Comparison of ENCODE assay signal across 10 cellular contexts in the genomic region with DNA sequence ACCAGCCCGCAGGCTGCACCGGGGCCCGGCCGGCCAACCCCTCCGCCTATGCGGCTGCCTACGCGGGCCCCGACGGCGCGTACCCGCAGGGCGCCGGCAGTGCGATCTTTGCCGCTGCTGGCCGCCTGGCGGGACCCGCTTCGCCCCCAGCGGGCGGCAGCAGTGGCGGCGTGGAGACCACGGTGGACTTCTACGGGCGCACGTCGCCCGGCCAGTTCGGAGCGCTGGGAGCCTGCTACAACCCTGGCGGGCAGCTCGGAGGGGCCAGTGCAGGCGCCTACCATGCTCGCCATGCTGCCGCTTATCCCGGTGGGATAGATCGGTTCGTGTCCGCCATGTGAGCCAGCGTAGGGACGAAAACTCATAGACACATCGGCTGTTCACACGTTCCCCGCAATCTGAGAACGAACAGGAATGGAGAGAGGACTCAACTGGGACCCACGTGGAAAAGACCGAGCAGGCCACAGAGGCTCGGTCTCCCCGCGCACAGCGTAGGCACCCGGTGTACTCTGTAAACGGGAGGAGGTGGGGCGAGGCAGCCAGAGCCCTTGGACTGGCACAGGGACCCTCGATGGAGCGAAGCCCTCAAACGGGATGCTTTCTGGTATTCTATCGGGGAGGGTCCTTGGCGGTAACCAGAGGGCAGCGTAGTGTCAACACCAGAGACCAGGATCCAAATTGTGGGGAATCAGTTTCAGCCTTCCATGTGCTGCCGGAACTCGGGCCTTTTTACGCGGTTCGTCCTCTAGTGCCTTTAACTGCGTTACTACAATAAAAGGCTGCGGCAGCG. TPM values are rescaled to one million over a fixed set of nuclear protein-coding genes. Genes with fewer than 3 reads are reported as not detected.
DNase-seq lines count a peak whose midpoint lies in the region; ATAC-seq, FAIRE-seq and TF ChIP-seq lines count a peak whose summit lies in the region.
"Had no signal": no experiment of that assay in that cellular context is flagged by ENCODE, and none has a peak within 500 bp of the region (broad histone marks: within the 10 kb centered on the region; RNA-seq: fewer than 3 reads in every experiment).

No MANE protein-coding gene starts in this region.

- H2BK120ac ChIP-seq in H1 (replicated peaks; ENCODE audit: low read depth, low read length) = no peak overlapping the region

- no peak for DNase-seq in CD4-positive, alpha-beta T cell
- DNase-seq in GM23338 (ENCODE audit: low spot score) (peak; percentile 47), H1 (ENCODE audit: low read depth in 1 of 2, low spot score in 2 of 2) (peak in 1 of 2 experiments; percentile 66), anterior cingulate cortex (lab: John Stamatoyannopoulos, UW) (no peak)

- H4K91ac ChIP-seq in H1 (replicated peaks; ENCODE audit: insufficient read length, low read length) = no peak overlapping the region

- intact Hi-C loops in CD4-positive, alpha-beta T cell (cut with DNase I, micrococcal nuclease) = no loop called here

- H3K4me3 ChIP-seq in GM23338 (peak overlapping the region; percentile 62), H1 (ENCODE audit: extremely low read depth in 1 of 4, insufficient read depth in 2 of 4, low read depth in 3 of 4, low read length in 4 of 4) (peak overlapping the region in 3 of 4 experiments; percentile 26 to 59 (median 26); a peak in 5 of 8 replicates), neutrophil (ENCODE audit: low read depth in 1 of 2, low read length in 1 of 2) (peak overlapping the region; percentile 56 to 68)

- no peak overlapping the region for H3K14ac ChIP-seq in H1 (ENCODE audit: insufficient read length)

- peaks cover 85% of the 10 kb centered on the region for H3K27me3 Mint-ChIP-seq in CD4-positive, alpha-beta T cell
- H3K27me3 Mint-ChIP-seq in GM23338 (ENCODE audit: insufficient read depth, low read depth, poor library complexity) = peaks cover 91% of the 10 kb centered on the region
- H3K27me3 Mint-ChIP-seq in stimulated activated memory B cell treated with anti-CD40 and anti-IgM and Interleukin-4, amounts not matched to agents 10 μg/mL and 1 μg/mL and 100 μg/mL, for 72 hours = peaks cover 95% of the 10 kb centered on the region

- peaks cover 4% of the 10 kb centered on the region for H3K9me3 ChIP-seq in CD4-positive, alpha-beta T cell (ENCODE audit: control insufficient read depth, low read length)
- H3K9me3 ChIP-seq in H1 (ENCODE audit: insufficient read depth in 2 of 2, low read depth in 1 of 2, low read length in 1 of 2) (no peaks in the 10 kb centered on the region), neutrophil (no peaks in the 10 kb centered on the region)

- H4K20me1 ChIP-seq in GM23338 (replicated peaks; ENCODE audit: insufficient read depth) (peaks cover 38% of the 10 kb centered on the region), H1 (replicated peaks in 1 of 2; ENCODE audit: control insufficient read depth in 1 of 2, insufficient read depth in 2 of 2, low read length in 2 of 2) (peaks cover 13 to 35% of the 10 kb centered on the region in 2 experiments)

- H3K79me1 ChIP-seq in H1 (ENCODE audit: low read depth, low read length) = no peaks in the 10 kb centered on the region

- peaks cover 14% of the 10 kb centered on the region; the same call in 1 of the 2 replicates for H3K23me2 ChIP-seq in H1 (ENCODE audit: low read depth, low read length)

- no peaks in the 10 kb centered on the region for H3K9me2 ChIP-seq in GM23338 (ENCODE audit: insufficient read depth)

- CTCF ChIA-PET in CD4-positive, alpha-beta T cell (lab: Charles Lee) = no interaction called here
- CTCF ChIA-PET in H1 (lab: Charles Lee; ENCODE audit: partially characterized antibody) = interaction anchor here (0.6 to 1.8 kb wide), 4 partner anchors 8 to 44 kb away, joined by 3 to 6 read pairs (median 4); no protein-coding TSS in a partner anchor

- H3K56ac ChIP-seq in H1 (replicated peaks; ENCODE audit: insufficient read length, low read depth, low read length) = no peak overlapping the region

- H3K23ac ChIP-seq in H1 (ENCODE audit: insufficient read length) = no peak overlapping the region

- WGBS in H1 (ENCODE audit: extremely low coverage in 1 of 2, insufficient coverage in 1 of 2, insufficient read length in 1 of 2, insufficient replicate concordance in 2 of 2, low coverage in 1 of 2, low lambda C conversion rate in 2 of 2, missing lambda C conversion rate in 1 of 2), 2 experiments = 9% methylated on average over 66 of the region's 71 CpGs; no CpG with 5 or more reads in 1 of the 2 experiments

- H3K79me2 ChIP-seq in GM23338 (replicated peaks; ENCODE audit: insufficient read depth) (no peaks in the 10 kb centered on the region), H1 (ENCODE audit: control insufficient read depth in 1 of 2, insufficient read depth in 2 of 2, low read length in 2 of 2) (no peaks in the 10 kb centered on the region)

- H2BK20ac ChIP-seq in H1 (ENCODE audit: low read length) = no peak overlapping the region

- H2BK5ac ChIP-seq in H1 (ENCODE audit: low read depth, low read length) = no peak overlapping the region

- H3F3A ChIP-seq in GM23338 (replicated peaks; ENCODE audit: low read depth) = peaks cover 28% of the 10 kb centered on the region

- POLR2A ChIA-PET in CD4-positive, alpha-beta T cell (lab: Charles Lee) = no interaction called here
- POLR2A ChIA-PET in H1 (lab: Charles Lee; ENCODE audit: partially characterized antibody) = no interaction called here

- H3K4ac ChIP-seq in H1 (replicated peaks; ENCODE audit: insufficient read length, low read depth, low read length) = no peak overlapping the region

- H3K4me1 ChIP-seq in GM23338 (ENCODE audit: insufficient read depth) = peaks cover 36% of the 10 kb centered on the region
- H3K4me1 ChIP-seq in H1 (replicated peaks in 1 of 4; ENCODE audit: control insufficient read depth in 3 of 4, insufficient read depth in 4 of 4, low read length in 3 of 4) = peaks cover 5 to 38% (median 20%) of the 10 kb centered on the region in 4 experiments
- H3K4me1 ChIP-seq in neutrophil (ENCODE audit: control insufficient read depth in 1 of 2, insufficient read depth in 1 of 2, low read depth in 1 of 2, low read length in 1 of 2) = peaks cover 13 to 36% of the 10 kb centered on the region in 2 experiments

- no peak for TF ChIP-seq POLR2A in H1 (IDR thresholded peaks at IDR 0.05; ENCODE audit: control extremely low read depth in 1 of 2, low read depth in 2 of 2, low read length in 2 of 2)

- peak overlapping the region; percentile 84 for H2AFZ ChIP-seq in GM23338
- H2AFZ ChIP-seq in H1 (ENCODE audit: low read length) = peak overlapping the region; percentile 34; the same call in 1 of the 2 replicates

- H3K4me3 Mint-ChIP-seq in CD4-positive, alpha-beta T cell = peak overlapping the region; percentile 66
- peak overlapping the region; percentile 41; the same call in 2 of the 3 replicates for H3K4me3 Mint-ChIP-seq in GM23338
- no peak overlapping the region for H3K4me3 Mint-ChIP-seq in stimulated activated memory B cell treated with anti-CD40 and anti-IgM and Interleukin-4, amounts not matched to agents 10 μg/mL and 1 μg/mL and 100 μg/mL, for 72 hours

- no peak overlapping the region for H3K27ac ChIP-seq in CD4-positive, alpha-beta T cell (ENCODE audit: low read depth, low read length)
- H3K27ac ChIP-seq in GM23338 (ENCODE audit: low read depth) (no peak overlapping the region), H1 (ENCODE audit: low read depth, low read length) (no peak overlapping the region), neutrophil (no peak overlapping the region)

- peaks cover 91% of the 10 kb centered on the region for H3K27me3 ChIP-seq in CD4-positive, alpha-beta T cell (ENCODE audit: control insufficient read depth, insufficient read depth, low read length)
- H3K27me3 ChIP-seq in GM23338 (ENCODE audit: insufficient read depth) = peaks cover 100% of the 10 kb centered on the region
- H3K27me3 ChIP-seq in H1 (replicated peaks in 1 of 4; ENCODE audit: control insufficient read depth in 3 of 4, extremely low read depth in 1 of 4, insufficient read depth in 3 of 4, low read length in 3 of 4) = peaks cover 96 to 100% (median 99%) of the 10 kb centered on the region in 4 experiments
- H3K27me3 ChIP-seq in neutrophil = peaks cover 100% of the 10 kb centered on the region

- no peak for TF ChIP-seq CTCF in CD4-positive, alpha-beta T cell (IDR thresholded peaks at IDR 0.05)
- TF ChIP-seq CTCF in GM23338 (conservative IDR thresholded peaks at IDR 0.05; ENCODE audit: low read depth in 2 of 2) = no peak
- no peak for TF ChIP-seq CTCF in H1 (IDR thresholded peaks at IDR 0.05; ENCODE audit: control extremely low read depth in 1 of 3, insufficient read depth in 1 of 3, low read depth in 1 of 3, low read length in 3 of 3)
- no peak for TF ChIP-seq CTCF in neutrophil (IDR thresholded peaks at IDR 0.05)

- no peak for TF ChIP-seq EP300 in H1 (IDR thresholded peaks at IDR 0.05; ENCODE audit: borderline replicate concordance in 1 of 2, low read depth in 2 of 2, low read length in 2 of 2)

- peak overlapping the region; percentile 74 for H3K4me2 ChIP-seq in GM23338
- H3K4me2 ChIP-seq in H1 (ENCODE audit: insufficient read depth in 1 of 2, low read depth in 2 of 2, low read length in 2 of 2) = peak overlapping the region; percentile 59 to 72

- H2AK5ac ChIP-seq in H1 (ENCODE audit: low read depth, low read length) = no peak overlapping the region

- H3K9me3 Mint-ChIP-seq in CD4-positive, alpha-beta T cell = peaks cover 3% of the 10 kb centered on the region
- H3K9me3 Mint-ChIP-seq in GM23338 = no peaks in the 10 kb centered on the region; the same call in 2 of the 3 replicates
- H3K9me3 Mint-ChIP-seq in stimulated activated memory B cell treated with anti-CD40 and anti-IgM and Interleukin-4, amounts not matched to agents 10 μg/mL and 1 μg/mL and 100 μg/mL, for 72 hours = no peaks in the 10 kb centered on the region

- H3K4me1 Mint-ChIP-seq in CD4-positive, alpha-beta T cell (ENCODE audit: low read depth) = peaks cover 44% of the 10 kb centered on the region
- H3K4me1 Mint-ChIP-seq in GM23338 = peaks cover 21% of the 10 kb centered on the region
- H3K4me1 Mint-ChIP-seq in stimulated activated memory B cell treated with anti-CD40 and anti-IgM and Interleukin-4, amounts not matched to agents 10 μg/mL and 1 μg/mL and 100 μg/mL, for 72 hours = peaks cover 25% of the 10 kb centered on the region

- no peak overlapping the region for H4K5ac ChIP-seq in H1 (ENCODE audit: insufficient read length, low read depth, low read length)

- no peak for FAIRE-seq in H1 (lab: Jason Lieb, UNC)
- FAIRE-seq: endometrium had no signal

- H4K8ac ChIP-seq in H1 (ENCODE audit: extremely low read depth, insufficient read depth, low read length) = peak overlapping the region; percentile 53; the same call in 1 of the 2 replicates

- H3K18ac ChIP-seq in H1 (ENCODE audit: extremely low read depth, low read length) = peak overlapping the region; percentile 51

- H3K36me3 ChIP-seq in GM23338 (ENCODE audit: insufficient read depth) (no peaks in the 10 kb centered on the region; the same call in 1 of the 2 replicates), H1 (ENCODE audit: control insufficient read depth in 2 of 4, insufficient read depth in 4 of 4, low read length in 3 of 4) (peaks cover 0 to 9% (median 0%) of the 10 kb centered on the region in 4 experiments; a peak in 1 of 8 replicates), neutrophil (no peaks in the 10 kb centered on the region)

- H3K36me3 Mint-ChIP-seq in CD4-positive, alpha-beta T cell (ENCODE audit: low read depth) = no peaks in the 10 kb centered on the region
- H3K36me3 Mint-ChIP-seq in GM23338 (ENCODE audit: low read depth) = no peaks in the 10 kb centered on the region
- H3K36me3 Mint-ChIP-seq in stimulated activated memory B cell treated with anti-CD40 and anti-IgM and Interleukin-4, amounts not matched to agents 10 μg/mL and 1 μg/mL and 100 μg/mL, for 72 hours = no peaks in the 10 kb centered on the region

- no peak overlapping the region for H3K9ac ChIP-seq in H1 (replicated peaks in 1 of 4; ENCODE audit: extremely low read depth in 1 of 4, low read depth in 3 of 4, low read length in 3 of 4)

- H2BK15ac ChIP-seq in H1 (ENCODE audit: low read length) = 0 out of 2 replicates have a peak overlapping the region, but pooled peaks have one; percentile 46

- no peak for ATAC-seq in CD4-positive, alpha-beta T cell (ENCODE audit: poor library complexity)
- ATAC-seq in GM23338 (no peak; the same call in 2 of the 3 replicates), GM19324 (IDR thresholded peaks at IDR 0.05; ENCODE audit: low FRiP score, unreplicated experiment) (no peak)
- no peak for ATAC-seq in stimulated activated memory B cell treated with anti-CD40 and anti-IgM and Interleukin-4, amounts not matched to agents 10 μg/mL and 1 μg/mL and 100 μg/mL, for 72 hours

- TF ChIP-seq RAD21 in H1 (IDR thresholded peaks at IDR 0.05 in 1 of 2, conservative IDR thresholded peaks at IDR 0.05 in 1 of 2; ENCODE audit: low read depth in 2 of 2, low read length in 2 of 2) = no peak

- H3K27ac Mint-ChIP-seq in CD4-positive, alpha-beta T cell = no peak overlapping the region
- H3K27ac Mint-ChIP-seq in GM23338 = no peak overlapping the region
- H3K27ac Mint-ChIP-seq in stimulated activated memory B cell treated with anti-CD40 and anti-IgM and Interleukin-4, amounts not matched to agents 10 μg/mL and 1 μg/mL and 100 μg/mL, for 72 hours = no peak overlapping the region

- 0 out of 2 replicates have a peak overlapping the region, but pooled peaks have one; percentile 29 for H2BK12ac ChIP-seq in H1 (ENCODE audit: low read depth, low read length)

RNA-seq across cellular contexts. Expression of a gene that starts 1.9 kb away (rescaled TPM):
- total RNA-seq in CD4-positive, alpha-beta T cell = not detected
- 0.35 and 0.45 TPM in 2 replicates for total RNA-seq in GM23338 (2014; rRNA removed; shearing (Covaris generic))
- 0.12 TPM in 1 of 2 replicates, not detected in the other for polyA plus RNA-seq in GM23338 (2016; fragmentation: Nextera tagmentation; extraction: Ambion mirVana)
- not detected in 2 replicates for total RNA-seq in H1 (2021; fragmentation: NEBNext Ultra II Directional; extraction: Animal tissue kit (Norgen Biotek cat#: 25700))
- polyA plus RNA-seq in H1 (2011; rRNA removed) = 0.03 TPM in 2 replicates
- polyA plus RNA-seq in H1 (2011; cell fraction: cytosol; rRNA removed) = 0.03 TPM
- polyA plus RNA-seq in H1 (2011; cell fraction: nucleus; rRNA removed) = not detected
- polyA plus RNA-seq in H1 (2012, experiment 1 of 2) = not detected in 4 replicates
- 0.07 TPM for polyA plus RNA-seq in H1 (2012, experiment 2 of 2)
- 0.04 TPM for polyA plus RNA-seq in H1 (2013, experiment 1 of 2)
- 0.04 TPM for polyA plus RNA-seq in H1 (2013, experiment 2 of 2)
- 0.03 and 0.05 TPM in 2 replicates for polyA minus RNA-seq in H1 (2011; rRNA and poly(A)+ RNA removed)
- not detected for polyA minus RNA-seq in H1 (2011; cell fraction: cytosol; rRNA and poly(A)+ RNA removed)
- polyA minus RNA-seq in H1 (2011; cell fraction: nucleus; rRNA and poly(A)+ RNA removed) = not detected
- total RNA-seq: lung microvascular endothelial cell, pulmonary artery endothelial cell had no signal
